11 cellular contexts compared by ENCODE assay signal in the genomic region with DNA sequence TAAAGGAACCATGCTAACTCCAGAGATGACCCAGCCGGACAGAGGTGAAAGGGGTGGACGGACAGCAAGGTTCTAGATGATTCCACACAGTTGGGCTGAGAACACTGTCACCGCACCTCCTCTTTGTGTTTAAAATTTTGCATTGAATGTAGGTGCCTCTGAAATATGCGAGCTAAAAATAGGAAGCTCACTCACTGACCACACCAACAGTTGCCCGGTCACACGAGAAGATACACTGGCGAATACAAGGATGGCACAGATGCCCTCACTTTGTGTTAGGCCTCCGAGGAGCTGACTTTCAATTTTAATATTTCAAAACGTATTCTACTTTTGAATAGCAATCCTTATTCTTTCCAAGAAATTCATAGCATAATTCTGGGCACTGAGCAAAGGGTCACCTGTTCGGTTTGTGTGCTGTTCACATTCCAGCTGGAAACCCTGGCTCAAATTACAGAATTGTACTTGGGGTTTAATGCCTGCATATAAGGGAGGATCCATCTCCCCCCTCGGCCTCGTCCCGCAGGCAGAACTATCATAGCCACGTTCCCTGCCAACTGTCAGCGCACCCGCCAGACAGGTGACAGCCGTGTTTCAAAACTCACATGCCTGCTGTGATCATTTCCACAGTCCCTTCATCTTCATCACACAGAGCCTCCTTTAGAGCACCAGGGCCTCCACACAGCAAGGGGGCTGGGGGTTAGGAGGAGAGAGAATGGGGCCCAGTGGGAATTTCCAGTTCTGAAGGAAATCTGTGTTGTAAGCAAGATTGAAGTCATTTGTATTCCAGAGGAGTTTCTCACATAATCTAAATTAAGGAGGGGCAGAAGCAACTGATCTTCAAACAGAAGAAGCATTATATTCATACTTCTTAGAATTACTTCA. TPM values are rescaled to one million over a fixed set of nuclear protein-coding genes. Genes with fewer than 3 reads are reported as not detected.
DNase-seq lines count a peak whose midpoint lies in the region; FAIRE-seq and TF ChIP-seq lines count a peak whose summit lies in the region.
"Had no signal": no experiment of that assay in that cellular context is flagged by ENCODE, and none has a peak within 500 bp of the region (broad histone marks: within the 10 kb centered on the region; RNA-seq: fewer than 3 reads in every experiment).

No MANE protein-coding gene starts in this region.

- H3K9me3 ChIP-seq in SJCRH30 (replicated peaks) (no peaks in the 10 kb centered on the region), testis (no peaks in the 10 kb centered on the region), Karpas-422 (ENCODE audit: low read length) (no peaks in the 10 kb centered on the region)

- TF ChIP-seq CTCF in dorsolateral prefrontal cortex (IDR thresholded peaks at IDR 0.05 in 54 of 56, conservative IDR thresholded peaks at IDR 0.05 in 2 of 56; ENCODE audit: low read depth in 1 of 56, partially characterized antibody in 56 of 56) (no peak), testis (IDR thresholded peaks at IDR 0.05) (no peak)

- no peaks in the 10 kb centered on the region for H4K20me1 ChIP-seq in Karpas-422 (ENCODE audit: insufficient read depth, low read depth, low read length)

- DNase-seq in SJCRH30 (peak; percentile 50 to 67), dorsolateral prefrontal cortex (no peak), myocyte (ENCODE audit: low read depth) (peak; percentile 89), testis (no peak), Karpas-422 (no peak), GM12891 (ENCODE audit: insufficient read length, low spot score) (no peak), AG08396 (ENCODE audit: low spot score) (no peak), DMS 273 treated with DMSO at 0.1 percent for 48 hours (lab: John Stamatoyannopoulos, UW) (no peak)
- DNase-seq: activated CD4-positive, alpha-beta T cell treated with anti-CD3 and anti-CD28 coated beads, Interleukin-2, amount 50 U/mL, for 4 hours; NCI-H2171; T-helper 1 cell had no signal

- no peak overlapping the region for H3K9ac ChIP-seq in Karpas-422 (ENCODE audit: low read length)

- H2AFZ ChIP-seq in Karpas-422 (ENCODE audit: low read length): no peak overlapping the region

- no peak overlapping the region for H3K4me2 ChIP-seq in Karpas-422 (ENCODE audit: low read depth, low read length, poor library complexity, severe bottlenecking)

- 62 to 64% methylated on average over 17 of the region's 17 CpGs for WGBS in testis, 2 donors

- H3K27me3 ChIP-seq in SJCRH30: no peaks in the 10 kb centered on the region
- H3K27me3 ChIP-seq in dorsolateral prefrontal cortex: no peaks in the 10 kb centered on the region
- H3K27me3 ChIP-seq in testis: no peaks in the 10 kb centered on the region
- H3K27me3 ChIP-seq in Karpas-422 (ENCODE audit: low read length): no peaks in the 10 kb centered on the region

- H3K27ac ChIP-seq in SJCRH30 (peak overlapping the region; percentile 47), dorsolateral prefrontal cortex (peak overlapping the region in 42 of 59 donors; percentile 1 to 78 (median 58)), testis (peak overlapping the region; percentile 64 to 88), Karpas-422 (ENCODE audit: low read length) (no peak overlapping the region)

- H3K4me1 ChIP-seq in SJCRH30: peaks cover 22% of the 10 kb centered on the region
- H3K4me1 ChIP-seq in testis: peaks cover 47% of the 10 kb centered on the region
- H3K4me1 ChIP-seq in Karpas-422 (ENCODE audit: low read length): no peaks in the 10 kb centered on the region

- TF ChIP-seq POLR2A in testis (IDR thresholded peaks at IDR 0.05): no peak
- TF ChIP-seq POLR2A in GM12891 (IDR thresholded peaks at IDR 0.05; ENCODE audit: low read depth, low read length): no peak

- no peaks in the 10 kb centered on the region for H3K79me2 ChIP-seq in Karpas-422 (ENCODE audit: low read length)

- H3K4me3 ChIP-seq in SJCRH30 (no peak overlapping the region), dorsolateral prefrontal cortex (no peak overlapping the region), testis (no peak overlapping the region), Karpas-422 (ENCODE audit: low read length) (no peak overlapping the region)

- no peak for FAIRE-seq in GM12891 (lab: Jason Lieb, UNC)

- intact Hi-C loops in dorsolateral prefrontal cortex (cut with DNase I): loop anchor here in 1 of 2 donors (5.0 kb wide), 1 partner anchor 86 kb away; a partner anchor contains a TSS
- intact Hi-C loops in testis (cut with DNase I; ENCODE audit: low total_unique reads): no loop called here

- H3K36me3 ChIP-seq in SJCRH30 (no peaks in the 10 kb centered on the region), testis (ENCODE audit: low read depth, missing control alignments) (no peaks in the 10 kb centered on the region), Karpas-422 (ENCODE audit: insufficient read depth, low read length) (peaks cover 3% of the 10 kb centered on the region)

- H3K9me2 ChIP-seq in Karpas-422 (replicated peaks; ENCODE audit: insufficient read depth, low read length): no peaks in the 10 kb centered on the region

TF ChIP-seq in GM12891, 5 proteins besides CTCF, POLR2A, EP300 and RAD21:
- TF ChIP-seq POLR2AphosphoS5 (IDR thresholded peaks at IDR 0.05; ENCODE audit: low read depth, low read length) (no peak), PAX5 (IDR thresholded peaks at IDR 0.05; ENCODE audit: insufficient read depth, low read length, severe bottlenecking) (no peak), SPI1 (IDR thresholded peaks at IDR 0.05; ENCODE audit: low read depth, low read length) (no peak), POU2F2 (IDR thresholded peaks at IDR 0.05; ENCODE audit: low read depth, low read length) (no peak), TAF1 (IDR thresholded peaks at IDR 0.05; ENCODE audit: low read depth, low read length) (no peak)

RNA-seq across cellular contexts. Expression of a gene that starts 48.2 kb away (rescaled TPM):
- total RNA-seq in SJCRH30 (2014; rRNA removed; shearing (Covaris generic)): 53.6 and 55.9 TPM in 2 replicates
- total RNA-seq in dorsolateral prefrontal cortex (10 to 100 TPM; 18.6 to 47.4 (median 29.0) TPM), myocyte (39.9 and 44.4 TPM in 2 replicates), testis (10 to 100 TPM; 41.6 to 52.5 TPM)
- 34.3 TPM for polyA plus RNA-seq in myocyte (2012)
- 41.1 TPM for polyA plus RNA-seq in testis (ENCODE audit: insufficient read depth, low read depth, low replicate concordance)
- 68.6 and 74.0 TPM in 2 replicates for total RNA-seq in Karpas-422 (2014; rRNA removed; shearing (Covaris generic); ENCODE audit: low replicate concordance)
- 16.1 TPM for polyA plus RNA-seq in GM12891 (2012; ENCODE audit: low read depth, missing spikeins)

Comparison
In these comparisons a context has a peak if more than half of its experiments do, and no peak if none do; other contexts are left out.
1. DNase-seq: peak in SJCRH30 (2 of 2) and myocyte (single experiment); none in dorsolateral prefrontal cortex (0 of 10), testis (single experiment), Karpas-422 (single experiment), GM12891 (single experiment), AG08396 (single experiment) and DMS 273 treated with DMSO at 0.1 percent for 48 hours (single experiment).